Comparison of ENCODE assay signal across 32 cellular contexts in the genomic region with DNA sequence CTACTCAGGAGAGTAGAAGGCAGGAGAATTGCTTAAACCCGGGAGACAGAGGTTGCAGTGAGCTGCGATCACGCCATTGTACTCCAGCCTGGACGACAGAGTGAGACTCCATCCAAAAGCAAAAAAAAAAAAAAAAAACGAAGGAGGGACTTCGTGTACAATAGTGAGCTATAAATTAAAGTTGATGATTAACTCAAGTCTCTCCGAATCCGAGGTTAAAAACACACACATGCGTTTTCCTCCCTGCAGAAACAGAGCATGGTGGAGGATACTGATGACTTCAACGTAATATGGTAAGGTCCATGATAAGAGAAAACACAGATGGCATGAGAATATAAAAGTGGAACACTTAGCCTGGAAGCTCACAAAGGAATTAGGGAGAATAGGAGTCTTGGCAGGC. TPM values are rescaled to one million over a fixed set of nuclear protein-coding genes. Genes with fewer than 3 reads are reported as not detected.
"Had no signal": no experiment of that assay in that cellular context is flagged by ENCODE, and none has a peak within 500 bp of the region (broad histone marks: within the 10 kb centered on the region; RNA-seq: fewer than 3 reads in every experiment).

No MANE protein-coding gene starts in this region.

- DNase-seq: activated CD4-positive, alpha-beta T cell treated with anti-CD3 and anti-CD28 coated beads for 48 hours; activated CD4-positive, alpha-beta T cell treated with anti-CD3 and anti-CD28 coated beads, Interleukin-2, amount 50 U/mL, for 48 hours; activated CD8-positive, alpha-beta memory T cell treated with anti-CD3 and anti-CD28 coated beads for 24 hours; activated gamma-delta T cell; activated naive CD4-positive, alpha-beta T cell treated with anti-CD3 and anti-CD28 coated beads, Interleukin-2, amount 10 ng/mL, durations not matched to agents 7 days and 5 days; activated naive CD8-positive, alpha-beta T cell treated with anti-CD3 and anti-CD28 coated beads, Interleukin-2, amount 10 ng/mL, durations not matched to agents 7 days and 5 days; brain microvascular endothelial cell; caudate nucleus; effector memory CD4-positive, alpha-beta T cell; erythroblast; head of caudate nucleus; hypothalamus; immature natural killer cell; kidney; lower lobe of right lung; mesenchymal stem cell; right cardiac atrium; stimulated activated CD4-positive, alpha-beta T cell treated with anti-CD3 and anti-CD28 coated beads, Interleukin-2, amount 100 ng/mL, for 48 hours; stimulated activated naive CD4-positive, alpha-beta T cell treated with Interleukin-2 at 50 U/mL for 16 hours; T-helper 1 cell; WERI-Rb-1 had no signal

- H3K4me3 ChIP-seq: lower lobe of right lung, tibial nerve, vagina had no signal

- H3K36me3 ChIP-seq: brain microvascular endothelial cell, lower lobe of right lung, tibial nerve, vagina, WERI-Rb-1 had no signal

- FAIRE-seq: astrocyte, kidney had no signal

- H3K27ac ChIP-seq: brain microvascular endothelial cell, lower lobe of right lung, tibial nerve, vagina, WERI-Rb-1 had no signal

- H3K9me3 ChIP-seq: lower lobe of right lung, tibial nerve, vagina had no signal

- H3K4me1 ChIP-seq: lower lobe of right lung, vagina had no signal

- H3K27me3 ChIP-seq: brain microvascular endothelial cell, tibial nerve, vagina had no signal

- ATAC-seq: activated CD4-positive, CD25-positive, alpha-beta regulatory T cell treated with anti-CD3 and anti-CD28 coated beads, Interleukin-2, amount 50 U/mL, for 24 hours; lower lobe of right lung; natural killer cell treated with Interleukin-12 subunit alpha and Interleukin-12 subunit beta and Interleukin-15 and Interleukin-18, amount 100 ng/mL, for 72 hours; right cardiac atrium had no signal

RNA-seq across cellular contexts. Expression of a gene that starts 21.2 kb away (rescaled TPM):
- total RNA-seq: activated naive CD8-positive, alpha-beta T cell treated with anti-CD3 and anti-CD28 coated beads, Interleukin-2, amount 10 ng/mL, durations not matched to agents 7 days and 5 days; activated T-helper 1 cell treated with anti-CD3 and anti-CD28 coated beads, Interleukin-12 subunit alpha, Interleukin-12 subunit beta, Interleukin-2, Interleukin-4 antibody, amounts not matched to agents 30 ng/mL and 10 ng/mL and 1 ng/mL, durations not matched to agents 14 hours and 24 hours and 36 hours; astrocyte; chondrocyte; kidney; left lobe of liver; lower lobe of right lung; myocyte; natural killer cell treated with Interleukin-12 subunit alpha and Interleukin-12 subunit beta and Interleukin-15 and Interleukin-18, amount 100 ng/mL, for 72 hours; omental fat pad; right cardiac atrium; temporal lobe; tibial nerve; vagina had no signal
- polyA plus RNA-seq: immature natural killer cell, right cardiac atrium had no signal

RNA-seq across cellular contexts. Expression of a gene that starts 41.7 kb away (rescaled TPM):
- total RNA-seq: chondrocyte; natural killer cell treated with Interleukin-12 subunit alpha and Interleukin-12 subunit beta and Interleukin-15 and Interleukin-18, amount 100 ng/mL, for 72 hours; temporal lobe; vagina had no signal
- polyA plus RNA-seq: immature natural killer cell had no signal

RNA-seq across cellular contexts. Expression of a gene that starts 59.8 kb away (rescaled TPM):
- total RNA-seq: activated naive CD8-positive, alpha-beta T cell treated with anti-CD3 and anti-CD28 coated beads, Interleukin-2, amount 10 ng/mL, durations not matched to agents 7 days and 5 days; activated T-helper 1 cell treated with anti-CD3 and anti-CD28 coated beads, Interleukin-12 subunit alpha, Interleukin-12 subunit beta, Interleukin-2, Interleukin-4 antibody, amounts not matched to agents 30 ng/mL and 10 ng/mL and 1 ng/mL, durations not matched to agents 14 hours and 24 hours and 36 hours; astrocyte; chondrocyte; kidney; left lobe of liver; lower lobe of right lung; myocyte; natural killer cell treated with Interleukin-12 subunit alpha and Interleukin-12 subunit beta and Interleukin-15 and Interleukin-18, amount 100 ng/mL, for 72 hours; omental fat pad; right cardiac atrium; temporal lobe; tibial nerve; vagina had no signal
- polyA plus RNA-seq: immature natural killer cell, right cardiac atrium had no signal
